ENCODE assay signal across 20 cellular contexts in the genomic region with DNA sequence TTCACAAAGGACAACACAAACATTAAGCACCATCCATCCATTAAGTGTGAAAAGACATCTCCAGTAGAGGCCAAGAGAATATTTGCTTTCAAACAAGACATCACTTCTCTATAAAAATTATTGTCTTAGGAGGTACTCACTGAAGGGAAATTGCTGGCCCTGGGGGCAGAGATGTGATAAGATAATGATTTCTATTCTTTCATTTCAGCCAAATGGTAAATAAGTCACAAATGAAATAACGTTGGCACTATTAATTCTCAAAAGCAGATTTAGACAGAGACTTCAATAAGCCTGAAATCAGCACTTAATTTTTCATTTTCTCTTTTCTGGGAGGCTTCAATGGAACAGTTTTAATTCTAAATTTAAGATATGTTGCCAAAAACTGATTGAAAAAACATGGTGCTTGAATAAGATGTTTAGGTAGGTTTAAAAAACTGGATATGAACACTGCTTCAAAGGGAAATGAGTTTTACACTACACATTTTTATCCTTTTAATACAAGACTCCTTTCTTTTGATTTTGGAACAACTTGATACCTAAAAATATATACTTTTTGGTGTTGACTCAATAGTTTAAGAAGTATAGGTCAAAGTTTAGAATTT.
DNase-seq lines count a peak whose midpoint lies in the region; ATAC-seq, FAIRE-seq and TF ChIP-seq lines count a peak whose summit lies in the region.
"Had no signal": no experiment of that assay in that cellular context is flagged by ENCODE, and none has a peak within 500 bp of the region (broad histone marks: within the 10 kb centered on the region; RNA-seq: fewer than 3 reads in every experiment).

No MANE protein-coding gene starts in this region.

- no peaks in the 10 kb centered on the region for H3K36me3 ChIP-seq in HAP-1 (replicated peaks)
- H3K36me3 ChIP-seq in colonic mucosa = no peaks in the 10 kb centered on the region

- H3K4me3 ChIP-seq in HAP-1 (no peak overlapping the region), colonic mucosa (no peak overlapping the region)

- H3K9ac ChIP-seq in colonic mucosa (ENCODE audit: low read depth in 2 of 2, low read length in 2 of 2) = no peak overlapping the region

- H3K4me1 ChIP-seq in HAP-1 = peaks cover 15% of the 10 kb centered on the region
- H3K4me1 ChIP-seq in colonic mucosa = no peaks in the 10 kb centered on the region

- no peak overlapping the region for H3K27ac ChIP-seq in colonic mucosa

- peaks cover 6% of the 10 kb centered on the region for H3K9me3 Mint-ChIP-seq in osteocyte (ENCODE audit: unreplicated experiment)
- H3K9me3 Mint-ChIP-seq: CD4-positive, alpha-beta T cell had no signal

- intact Hi-C loops in colonic mucosa (cut with DNase I) = no loop called here

- H3K4me3 Mint-ChIP-seq in osteocyte (ENCODE audit: unreplicated experiment) = no peak overlapping the region
- H3K4me3 Mint-ChIP-seq: B cell; CD4-positive, alpha-beta T cell had no signal

- TF ChIP-seq CTCF in osteocyte (IDR thresholded peaks at IDR 0.05) = no peak
- TF ChIP-seq CTCF in colonic mucosa (IDR thresholded peaks at IDR 0.05) = no peak

- peaks cover 76% of the 10 kb centered on the region for H3K4me1 Mint-ChIP-seq in osteocyte (ENCODE audit: unreplicated experiment)

- H3K27me3 Mint-ChIP-seq in osteocyte (ENCODE audit: unreplicated experiment) = no peaks in the 10 kb centered on the region
- H3K27me3 Mint-ChIP-seq: B cell; CD4-positive, alpha-beta T cell had no signal

- peak overlapping the region; percentile 92 for H3K27ac Mint-ChIP-seq in osteocyte (ENCODE audit: unreplicated experiment)
- H3K27ac Mint-ChIP-seq: B cell; CD4-positive, alpha-beta T cell had no signal

- peak; percentile 35 for FAIRE-seq in RCC 7860 (lab: Jason Lieb, UNC)
- FAIRE-seq: H1 had no signal

- H3K9me3 ChIP-seq in HAP-1 = no peaks in the 10 kb centered on the region
- no peaks in the 10 kb centered on the region for H3K9me3 ChIP-seq in colonic mucosa

- in situ Hi-C loops in HAP-1 (cut with MboI; ENCODE audit: low sequenced_read_pairs) = no loop called here

- DNase-seq in HAP-1 (ENCODE audit: low spot score in 2 of 2) = peak; percentile 67 to 95
- DNase-seq in RCC 7860 (ENCODE audit: low spot score) = no peak
- DNase-seq in fibroblast of gingiva (ENCODE audit: low read depth) = peak; percentile 36
- DNase-seq in osteocyte (ENCODE audit: extremely low spot score, unreplicated experiment) = no peak
- no peak for DNase-seq in middle frontal gyrus (ENCODE audit: extremely low spot score, low spot score)
- DNase-seq in stimulated activated CD4-positive, alpha-beta T cell treated with anti-CD3 and anti-CD28 coated beads, Interleukin-4, amount 100 ng/mL, for 1 hour = no peak
- no peak for DNase-seq in colonic mucosa
- DNase-seq: Calu3; CD4-positive, alpha-beta T cell; KBM-7; NCI-H1048; NCI-H1694; NCI-H2171; NCI-H446; OCI-M1; RPMI8226; SIG-M5 had no signal

- no peak for ATAC-seq in GM21825 (IDR thresholded peaks at IDR 0.05; ENCODE audit: unreplicated experiment)

- H3K27me3 ChIP-seq in HAP-1 (ENCODE audit: low read depth) (no peaks in the 10 kb centered on the region), colonic mucosa (no peaks in the 10 kb centered on the region)

- H3K36me3 Mint-ChIP-seq in osteocyte (ENCODE audit: unreplicated experiment) = peaks cover 4% of the 10 kb centered on the region

Comparison
In these comparisons a context has a peak if more than half of its experiments do, and no peak if none do; other contexts are left out.
1. DNase-seq: peak in HAP-1 (2 of 2) and fibroblast of gingiva (single experiment); none in RCC 7860 (single experiment), osteocyte (single experiment), middle frontal gyrus (single experiment), stimulated activated CD4-positive, alpha-beta T cell treated with anti-CD3 and anti-CD28 coated beads, Interleukin-4, amount 100 ng/mL, for 1 hour (single experiment) and colonic mucosa (single experiment).